37 cellular contexts compared by ENCODE assay signal in the genomic region with DNA sequence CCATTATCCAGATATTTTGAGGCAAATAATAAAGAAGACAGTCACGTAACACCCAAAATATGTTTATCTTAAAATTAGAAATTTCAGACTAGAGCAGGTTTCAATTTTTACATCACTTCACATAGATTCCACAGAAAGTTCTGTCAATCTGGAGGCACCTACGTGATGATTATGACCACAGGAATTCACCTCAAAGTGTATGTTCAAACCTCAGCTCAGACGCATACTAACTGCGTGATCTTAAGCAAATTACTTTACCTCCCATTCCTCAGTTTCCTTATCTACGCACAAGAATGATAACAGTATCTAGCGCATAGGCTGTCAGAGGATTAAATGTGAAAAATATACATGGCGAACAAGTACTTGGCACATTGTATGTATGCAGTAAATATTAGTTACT. TPM values are rescaled to one million over a fixed set of nuclear protein-coding genes. Genes with fewer than 3 reads are reported as not detected.
"Had no signal": no experiment of that assay in that cellular context is flagged by ENCODE, and none has a peak within 500 bp of the region (broad histone marks: within the 10 kb centered on the region; RNA-seq: fewer than 3 reads in every experiment).

No MANE protein-coding gene starts in this region.

- H3K27me3 ChIP-seq: body of pancreas, brain microvascular endothelial cell had no signal

- H3K9me3 ChIP-seq: adrenal gland, body of pancreas, breast epithelium had no signal

- H3K27ac ChIP-seq: adrenal gland, body of pancreas, brain microvascular endothelial cell, breast epithelium, VCaP had no signal

- H3K4me3 ChIP-seq: adrenal gland, body of pancreas, breast epithelium had no signal

- H3K36me3 ChIP-seq: adrenal gland, brain microvascular endothelial cell, breast epithelium had no signal

- DNase-seq: activated B cell treated with CpG ODN at 0.5 μM for 24 hours; activated CD4-positive, alpha-beta memory T cell treated with anti-CD3 and anti-CD28 coated beads for 36 hours; activated CD4-positive, alpha-beta T cell treated with anti-CD3 and anti-CD28 coated beads for 4 hours; activated CD4-positive, alpha-beta T cell treated with anti-CD3 and anti-CD28 coated beads, Interleukin-2, amount 10 ng/mL, durations not matched to agents 24 days and 14 days; activated CD4-positive, alpha-beta T cell treated with anti-CD3 and anti-CD28 coated beads, Interleukin-2, amount 50 U/mL, for 1 hour; activated CD4-positive, alpha-beta T cell treated with anti-CD3 and anti-CD28 coated beads, Interleukin-2, amount 50 U/mL, for 4 hours; activated CD4-positive, CD25-positive, alpha-beta regulatory T cell treated with anti-CD3 and anti-CD28 coated beads, Interleukin-2, amount 50 U/mL, for 72 hours; activated CD8-positive, alpha-beta memory T cell treated with anti-CD3 and anti-CD28 coated beads, Interleukin-2, amount 50 U/mL, for 4 hours; activated CD8-positive, alpha-beta T cell treated with anti-CD3 and anti-CD28 coated beads for 36 hours; activated effector memory CD4-positive, alpha-beta T cell treated with anti-CD3 and anti-CD28 coated beads, Interleukin-2, amount 50 U/mL, for 16 hours; activated gamma-delta T cell treated with Interleukin-2 at 50 U/mL for 16 hours; activated naive CD4-positive, alpha-beta T cell; activated naive CD4-positive, alpha-beta T cell treated with anti-CD3 and anti-CD28 coated beads for 36 hours; activated naive CD4-positive, alpha-beta T cell treated with anti-CD3 and anti-CD28 coated beads, Interleukin-2, amount 50 U/mL, for 16 hours; activated naive CD8-positive, alpha-beta T cell treated with anti-CD3 and anti-CD28 coated beads for 36 hours; activated T-cell treated with anti-CD3 and anti-CD28 coated beads for 4 hours; activated T-cell treated with anti-CD3 and anti-CD28 coated beads, Interleukin-2, amount 50 U/mL, for 1 hour; activated T-cell treated with anti-CD3 and anti-CD28 coated beads, Interleukin-2, amount 50 U/mL, for 4 hours; activated T-cell treated with anti-CD3 and anti-CD28 coated beads, Interleukin-2, amount 50 U/mL, for 72 hours; adrenal gland; amniotic stem cell; aorta; body of pancreas; brain microvascular endothelial cell; central memory CD4-positive, alpha-beta T cell; cerebellar nuclear complex; T-helper 1 cell; T-helper 2 cell; T-helper 9 cell had no signal

- FAIRE-seq: astrocyte, TTC549 had no signal

- H3K4me1 ChIP-seq: adrenal gland, body of pancreas, breast epithelium had no signal

- ATAC-seq: activated CD8-positive, alpha-beta T cell treated with anti-CD3 and anti-CD28 coated beads for 36 hours; activated naive CD4-positive, alpha-beta T cell treated with anti-CD3 and anti-CD28 coated beads, Interleukin-2, amount 50 U/mL, for 72 hours; activated T-cell treated with anti-CD3 and anti-CD28 coated beads, Interleukin-2, amount 50 U/mL, for 4 hours; activated T-cell treated with anti-CD3 and anti-CD28 coated beads, Interleukin-2, amount 50 U/mL, for 72 hours; activated T-helper 17 cell treated with anti-CD3 and anti-CD28 coated beads, Interleukin-2, amount 50 U/mL, for 72 hours; body of pancreas had no signal

RNA-seq across cellular contexts. Expression of a gene that starts 5.9 kb away (rescaled TPM):
- total RNA-seq: activated B cell treated with CpG ODN at 0.5 μM for 24 hours; activated CD4-positive, alpha-beta memory T cell treated with anti-CD3 and anti-CD28 coated beads for 36 hours; activated CD4-positive, alpha-beta T cell treated with anti-CD3 and anti-CD28 coated beads, Interleukin-2, amount 10 ng/mL, durations not matched to agents 24 days and 14 days; activated CD8-positive, alpha-beta memory T cell treated with anti-CD3 and anti-CD28 coated beads for 36 hours; activated CD8-positive, alpha-beta T cell treated with anti-CD3 and anti-CD28 coated beads for 36 hours; activated naive CD4-positive, alpha-beta T cell treated with anti-CD3 and anti-CD28 coated beads for 36 hours; activated naive CD4-positive, alpha-beta T cell treated with anti-CD3 and anti-CD28 coated beads, Interleukin-2, amount 50 U/mL, for 72 hours; activated naive CD8-positive, alpha-beta T cell treated with anti-CD3 and anti-CD28 coated beads for 36 hours; activated T-cell treated with anti-CD3 and anti-CD28 coated beads, Interleukin-2, amount 50 U/mL, for 4 hours; activated T-cell treated with anti-CD3 and anti-CD28 coated beads, Interleukin-2, amount 50 U/mL, for 72 hours; activated T-helper 1 cell treated with anti-CD3 and anti-CD28 coated beads, Interleukin-12 subunit alpha, Interleukin-12 subunit beta, Interleukin-2, Interleukin-4 antibody, amounts not matched to agents 30 ng/mL and 10 ng/mL and 1 ng/mL, durations not matched to agents 14 hours and 24 hours and 36 hours; activated T-helper 17 cell treated with anti-CD3 and anti-CD28 coated beads, Interleukin-2, amount 50 U/mL, for 72 hours had no signal
